8 cellular contexts compared by ENCODE assay signal in genomic region chr1:156146006-156146748, GRCh38.
DNase-seq lines count a peak whose midpoint lies in the region; ATAC-seq, FAIRE-seq and TF ChIP-seq lines count a peak whose summit lies in the region.

No MANE protein-coding gene starts in this region.

- no peak for ATAC-seq in GM19035 (IDR thresholded peaks at IDR 0.05; ENCODE audit: unreplicated experiment)

- peak overlapping the region; percentile 58 for H3K27ac ChIP-seq in caudate nucleus (ENCODE audit: low read depth, low read length)

- peak; percentile 96 for FAIRE-seq in GM18507 (lab: Jason Lieb, UNC)

- DNase-seq in AG09309 (ENCODE audit: low read depth) (peak; percentile 90), GM18507 (ENCODE audit: extremely low spot score, insufficient read length, low read depth) (peak; percentile 44), NCI-H146 treated with DMSO at 0.1 percent for 48 hours (lab: John Stamatoyannopoulos, UW; ENCODE audit: unreplicated experiment) (peak; percentile 77), SKM-1 treated with dmso at 0.1 percent for 144 hours (lab: John Stamatoyannopoulos, UW; ENCODE audit: unreplicated experiment) (peak; percentile 92), caudate nucleus (lab: John Stamatoyannopoulos, UW) (peak in 26 of 61 donors; percentile 14 to 62 (median 31)), kidney glomerular epithelial cell (lab: John Stamatoyannopoulos, UW) (peak; percentile 90)
- DNase-seq in stimulated activated CD4-positive, alpha-beta T cell treated with anti-CD3 and anti-CD28 coated beads, Interleukin-2, amount 100 ng/mL, for 4 hours (ENCODE audit: low read depth), result peak; percentile 29

- TF ChIP-seq CTCF in AG09309 (IDR thresholded peaks at IDR 0.05; ENCODE audit: control insufficient read depth, insufficient read depth, low read depth, low read length, missing control alignments), result peak; percentile 69

- no peak overlapping the region for H3K4me3 ChIP-seq in AG09309 (ENCODE audit: control insufficient read depth, low read depth, low read length)
